11 cellular contexts compared by ENCODE assay signal in the genomic region with DNA sequence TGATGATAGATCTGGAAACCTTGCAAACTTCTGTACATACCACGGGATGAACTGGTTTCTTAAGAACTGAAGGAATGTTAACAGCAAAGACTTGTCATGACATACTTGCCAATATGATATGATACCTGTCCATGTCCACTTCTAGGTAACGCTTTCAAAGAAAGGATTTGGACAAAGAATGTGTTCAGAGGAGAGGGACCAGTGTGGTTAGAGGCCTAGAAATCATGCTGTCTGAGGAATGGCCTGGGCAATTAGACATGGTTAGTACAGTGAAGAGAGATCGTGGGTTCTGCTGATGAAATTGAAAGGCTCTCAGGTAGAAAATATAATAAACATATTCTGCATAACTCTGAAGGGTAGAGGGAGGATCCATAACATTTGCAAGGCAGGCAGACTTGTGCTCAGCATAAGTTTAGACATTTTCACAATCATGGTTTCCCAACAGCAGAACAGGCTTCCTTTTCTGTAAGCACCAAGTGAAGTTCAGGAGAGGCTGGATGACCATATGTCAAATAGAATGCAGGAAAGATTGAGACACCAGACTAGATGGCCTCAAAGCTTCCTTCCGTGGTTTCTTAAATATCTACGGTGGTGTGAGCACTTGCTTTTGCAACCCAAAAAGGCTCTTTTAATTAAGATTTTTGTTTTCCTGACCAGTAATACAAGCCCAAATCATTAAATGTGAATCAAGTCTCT. TPM values are rescaled to one million over a fixed set of nuclear protein-coding genes. Genes with fewer than 3 reads are reported as not detected.
A peak's percentile ranks its signal among the peaks of the same experiment; 100 is the strongest.
DNase-seq lines count a peak whose midpoint lies in the region; ATAC-seq and TF ChIP-seq lines count a peak whose summit lies in the region.
"Had no signal": no experiment of that assay in that cellular context is flagged by ENCODE, and none has a peak within 500 bp of the region (broad histone marks: within the 10 kb centered on the region; RNA-seq: fewer than 3 reads in every experiment).

No MANE protein-coding gene starts in this region.

- no peak for TF ChIP-seq EP300 in esophagus muscularis mucosa (IDR thresholded peaks at IDR 0.05)

- no peaks in the 10 kb centered on the region for H3F3A ChIP-seq in PC-3 (ENCODE audit: low read length, unreplicated experiment)

- peaks cover 73% of the 10 kb centered on the region for H3K36me3 Mint-ChIP-seq in activated T-cell treated with anti-CD3 and anti-CD28 coated beads, Interleukin-2, amount 50 U/mL, for 4 hours (ENCODE audit: insufficient read depth)

- peak overlapping the region; percentile 35 for H3K4me3 Mint-ChIP-seq in activated T-cell treated with anti-CD3 and anti-CD28 coated beads, Interleukin-2, amount 50 U/mL, for 4 hours
- peak overlapping the region; percentile 56 to 73 for H3K4me3 Mint-ChIP-seq in stimulated activated naive CD8-positive, alpha-beta T cell treated with anti-CD3 and anti-CD28 coated beads, Interleukin-15, amount 100 ng/mL, for 72 hours

- no peak for ATAC-seq in activated T-cell treated with anti-CD3 and anti-CD28 coated beads, Interleukin-2, amount 50 U/mL, for 4 hours
- no peak for ATAC-seq in PC-3
- ATAC-seq in stimulated activated naive CD8-positive, alpha-beta T cell treated with anti-CD3 and anti-CD28 coated beads, Interleukin-15, amount 100 ng/mL, for 72 hours, result no peak
- no peak for ATAC-seq in GM21723 (IDR thresholded peaks at IDR 0.05; ENCODE audit: unreplicated experiment)

- no peaks in the 10 kb centered on the region for H3K4me1 ChIP-seq in PC-3 (ENCODE audit: insufficient read depth, low read length)
- peaks cover 64 to 96% (median 87%) of the 10 kb centered on the region in 4 donors for H3K4me1 ChIP-seq in esophagus muscularis mucosa
- H3K4me1 ChIP-seq: BE2C had no signal

- peaks cover 96% of the 10 kb centered on the region for H3K4me1 Mint-ChIP-seq in activated T-cell treated with anti-CD3 and anti-CD28 coated beads, Interleukin-2, amount 50 U/mL, for 4 hours (ENCODE audit: low read depth)
- H3K4me1 Mint-ChIP-seq in stimulated activated naive CD8-positive, alpha-beta T cell treated with anti-CD3 and anti-CD28 coated beads, Interleukin-15, amount 100 ng/mL, for 72 hours, result peaks cover 87% of the 10 kb centered on the region

- peaks cover 3% of the 10 kb centered on the region for H3K9me3 Mint-ChIP-seq in activated T-cell treated with anti-CD3 and anti-CD28 coated beads, Interleukin-2, amount 50 U/mL, for 4 hours
- no peaks in the 10 kb centered on the region for H3K9me3 Mint-ChIP-seq in stimulated activated naive CD8-positive, alpha-beta T cell treated with anti-CD3 and anti-CD28 coated beads, Interleukin-15, amount 100 ng/mL, for 72 hours

- no peak overlapping the region for H3K4me3 ChIP-seq in PC-3 (ENCODE audit: low read length)
- H3K4me3 ChIP-seq in esophagus muscularis mucosa, result no peak overlapping the region

- DNase-seq in activated T-cell treated with anti-CD3 and anti-CD28 coated beads, Interleukin-2, amount 50 U/mL, for 4 hours, result no peak
- no peak for DNase-seq in activated T-cell treated with anti-CD3 and anti-CD28 coated beads for 4 hours
- no peak for DNase-seq in PC-3
- DNase-seq in esophagus muscularis mucosa (ENCODE audit: extremely low spot score), result no peak
- no peak for DNase-seq in stimulated activated naive CD8-positive, alpha-beta T cell treated with anti-CD3 and anti-CD28 coated beads, Interleukin-15, amount 100 ng/mL, for 72 hours
- DNase-seq in NCI-H1694 (lab: John Stamatoyannopoulos, UW), result no peak
- no peak for DNase-seq in stimulated activated CD4-positive, alpha-beta T cell treated with anti-CD3 and anti-CD28 coated beads, Interleukin-15, amount 100 ng/mL, for 24 hours
- DNase-seq: BE2C, NCI-H1436 treated with DMSO at 0.1 percent for 48 hours, retina had no signal

- no peaks in the 10 kb centered on the region for H4K20me1 ChIP-seq in PC-3 (ENCODE audit: low read length)

- H3K79me2 ChIP-seq in PC-3 (ENCODE audit: low read length), result peaks cover 29% of the 10 kb centered on the region

- H3K9me2 ChIP-seq in PC-3 (replicated peaks; ENCODE audit: low read length), result no peaks in the 10 kb centered on the region

- CTCF ChIA-PET in PC-3 (lab: Charles Lee), result no interaction called here

- H3K4me2 ChIP-seq in PC-3 (ENCODE audit: low read length), result no peak overlapping the region

- H3K36me3 ChIP-seq in PC-3 (ENCODE audit: low read depth, low read length) (peaks cover 66% of the 10 kb centered on the region), esophagus muscularis mucosa (peaks cover 33 to 67% (median 52%) of the 10 kb centered on the region in 4 donors)
- H3K36me3 ChIP-seq: BE2C had no signal

- no peaks in the 10 kb centered on the region for H3K27me3 Mint-ChIP-seq in activated T-cell treated with anti-CD3 and anti-CD28 coated beads, Interleukin-2, amount 50 U/mL, for 4 hours (ENCODE audit: low read depth)
- no peaks in the 10 kb centered on the region for H3K27me3 Mint-ChIP-seq in stimulated activated naive CD8-positive, alpha-beta T cell treated with anti-CD3 and anti-CD28 coated beads, Interleukin-15, amount 100 ng/mL, for 72 hours

- no peak overlapping the region for H3K27ac ChIP-seq in PC-3 (ENCODE audit: low read length)
- peak overlapping the region in 3 of 4 donors; percentile 35 to 76 (median 75) for H3K27ac ChIP-seq in esophagus muscularis mucosa (replicated peaks in 1 of 4)

- H3K9me3 ChIP-seq in PC-3 (ENCODE audit: low read length) (no peaks in the 10 kb centered on the region), esophagus muscularis mucosa (no peaks in the 10 kb centered on the region)
- H3K9me3 ChIP-seq: BE2C had no signal

- H3K27ac Mint-ChIP-seq in stimulated activated naive CD8-positive, alpha-beta T cell treated with anti-CD3 and anti-CD28 coated beads, Interleukin-15, amount 100 ng/mL, for 72 hours, result peak overlapping the region; percentile 74 to 99

- TSS peak; percentile 20 for BruUV-seq in PC-3 (replicated peaks; lab: Mats Ljungman, UMichigan)

- no peaks in the 10 kb centered on the region for H3K27me3 ChIP-seq in PC-3 (ENCODE audit: low read length)
- no peaks in the 10 kb centered on the region for H3K27me3 ChIP-seq in esophagus muscularis mucosa
- H3K27me3 ChIP-seq: BE2C had no signal

- no peak overlapping the region for H3K9ac ChIP-seq in PC-3 (ENCODE audit: low read length)

- no peak for TF ChIP-seq POLR2A in esophagus muscularis mucosa (IDR thresholded peaks at IDR 0.05; ENCODE audit: low read depth)

- TF ChIP-seq CTCF in PC-3 (conservative IDR thresholded peaks at IDR 0.05; ENCODE audit: low read depth, low read length) (no peak), esophagus muscularis mucosa (IDR thresholded peaks at IDR 0.05) (no peak)

- no peak overlapping the region for H2AFZ ChIP-seq in PC-3 (ENCODE audit: low read length)

- WGBS in esophagus muscularis mucosa, result 85% methylated on average over 5 of the region's 5 CpGs

- intact Hi-C loops in PC-3 (cut with micrococcal nuclease) (no loop called here), esophagus muscularis mucosa (cut with DNase I) (no loop called here)

- POLR2A ChIA-PET in PC-3 (lab: Charles Lee; ENCODE audit: unreplicated experiment), result interaction anchor here (0.7 kb wide), 1 partner anchor 31 kb away, joined by 3 read pairs; no protein-coding TSS in a partner anchor

RNA-seq across cellular contexts. Expression of a gene that starts 39.9 kb away (rescaled TPM):
- 100 to 1,000 TPM; 104 to 114 (median 111) TPM for total RNA-seq in activated T-cell treated with anti-CD3 and anti-CD28 coated beads, Interleukin-2, amount 50 U/mL, for 4 hours
- total RNA-seq in PC-3 (2014; rRNA removed), result 48.2 and 55.9 TPM in 2 replicates
- 100 to 1,000 TPM; 202 to 292 (median 261) TPM for total RNA-seq in esophagus muscularis mucosa
